In genomic region chr6:33609444-33610034, GRCh38 we compare ENCODE assay signal across 13 cellular contexts. TPM values are rescaled to one million over a fixed set of nuclear protein-coding genes. Genes with fewer than 3 reads are reported as not detected.
DNase-seq lines count a peak whose midpoint lies in the region; ATAC-seq and TF ChIP-seq lines count a peak whose summit lies in the region.
"Had no signal": no experiment of that assay in that cellular context is flagged by ENCODE, and none has a peak within 500 bp of the region (broad histone marks: within the 10 kb centered on the region; RNA-seq: fewer than 3 reads in every experiment).

No MANE protein-coding gene starts in this region.

- no peak overlapping the region for H3K4me3 Mint-ChIP-seq in MCF 10A (ENCODE audit: unreplicated experiment)
- peak overlapping the region; percentile 65 for H3K4me3 Mint-ChIP-seq in endothelial cell (ENCODE audit: unreplicated experiment)
- H3K4me3 Mint-ChIP-seq: activated CD4-positive, alpha-beta T cell treated with anti-CD3 and anti-CD28 coated beads for 36 hours had no signal

- POLR2A ChIA-PET in MCF 10A (lab: Yijun Ruan, JAX) = interaction anchor here (2.3 to 3.4 kb wide), 2 partner anchors 10 to 12 kb away, joined by 14 to 25 read pairs; partner anchors contain the start of gene ITPR3

- BruUV-seq in MCF 10A (replicated peaks; lab: Mats Ljungman, UMichigan) = no TSS peak

- H3K9me3 ChIP-seq in breast epithelium (no peaks in the 10 kb centered on the region), muscle layer of duodenum (ENCODE audit: control insufficient read depth in 1 of 2, low read length in 2 of 2) (no peaks in the 10 kb centered on the region), uterus (peaks cover 0 to 2% of the 10 kb centered on the region in 2 donors)
- H3K9me3 ChIP-seq: Peyer's patch had no signal

- H3K4me1 ChIP-seq in breast epithelium = no peaks in the 10 kb centered on the region
- peaks cover 3 to 17% of the 10 kb centered on the region in 2 donors for H3K4me1 ChIP-seq in muscle layer of duodenum (ENCODE audit: control insufficient read depth in 1 of 2, insufficient read depth in 2 of 2, low read length in 2 of 2)
- peaks cover 6 to 16% of the 10 kb centered on the region in 2 donors for H3K4me1 ChIP-seq in uterus
- H3K4me1 ChIP-seq: parathyroid adenoma had no signal

- CTCF ChIA-PET in MCF 10A (lab: Yijun Ruan, JAX) = interaction anchor here (0.7 to 4.0 kb wide), 3 partner anchors 15 to 26 kb away, joined by 3 to 19 read pairs (median 3); no protein-coding TSS in a partner anchor

- H3K4me3 ChIP-seq in breast epithelium = no peak overlapping the region
- no peak overlapping the region for H3K4me3 ChIP-seq in muscle layer of duodenum (ENCODE audit: low read depth in 1 of 2, low read length in 2 of 2)
- no peak overlapping the region for H3K4me3 ChIP-seq in uterus
- H3K4me3 ChIP-seq: Peyer's patch had no signal

- H3K36me3 ChIP-seq in breast epithelium (no peaks in the 10 kb centered on the region), muscle layer of duodenum (ENCODE audit: control insufficient read depth in 1 of 2, insufficient read depth in 2 of 2, low read length in 2 of 2) (no peaks in the 10 kb centered on the region), uterus (no peaks in the 10 kb centered on the region)
- H3K36me3 ChIP-seq: Peyer's patch had no signal

- H3K36me3 Mint-ChIP-seq in MCF 10A (ENCODE audit: insufficient read depth, unreplicated experiment) = no peaks in the 10 kb centered on the region
- no peaks in the 10 kb centered on the region for H3K36me3 Mint-ChIP-seq in endothelial cell (ENCODE audit: low read depth, unreplicated experiment)

- DNase-seq in MCF 10A (ENCODE audit: unreplicated experiment) (peak; percentile 39), breast epithelium (ENCODE audit: low spot score in 2 of 2) (no peak), endothelial cell (ENCODE audit: low spot score) (no peak), uterus (peak; percentile 62 to 72), COLO668 (lab: John Stamatoyannopoulos, UW; ENCODE audit: unreplicated experiment) (no peak), T-helper 9 cell (no peak)
- DNase-seq: activated CD4-positive, alpha-beta T cell treated with anti-CD3 and anti-CD28 coated beads for 36 hours; NCI-H1105; Peyer's patch had no signal

- no peak for TF ChIP-seq CTCF in MCF 10A (IDR thresholded peaks at IDR 0.05; ENCODE audit: unreplicated experiment)
- TF ChIP-seq CTCF in breast epithelium (IDR thresholded peaks at IDR 0.05) = no peak
- TF ChIP-seq CTCF in endothelial cell (IDR thresholded peaks at IDR 0.05; ENCODE audit: unreplicated experiment) = no peak
- no peak for TF ChIP-seq CTCF in uterus (IDR thresholded peaks at IDR 0.05)

- H3K27ac Mint-ChIP-seq in MCF 10A (ENCODE audit: low read depth, unreplicated experiment) (no peak overlapping the region), endothelial cell (ENCODE audit: unreplicated experiment) (peak overlapping the region; percentile 91)
- H3K27ac Mint-ChIP-seq: activated CD4-positive, alpha-beta T cell treated with anti-CD3 and anti-CD28 coated beads for 36 hours had no signal

- ATAC-seq in GM21515 (IDR thresholded peaks at IDR 0.05; ENCODE audit: unreplicated experiment) = no peak
- ATAC-seq: activated CD4-positive, alpha-beta T cell treated with anti-CD3 and anti-CD28 coated beads for 36 hours had no signal

- TF ChIP-seq POLR2A in breast epithelium (IDR thresholded peaks at IDR 0.05) (no peak), uterus (IDR thresholded peaks at IDR 0.05) (no peak)

- H3K9me3 Mint-ChIP-seq in MCF 10A (ENCODE audit: unreplicated experiment) (peaks cover 8% of the 10 kb centered on the region), endothelial cell (ENCODE audit: unreplicated experiment) (no peaks in the 10 kb centered on the region)

- H3K27me3 Mint-ChIP-seq in MCF 10A (ENCODE audit: insufficient read depth, unreplicated experiment) (no peaks in the 10 kb centered on the region), endothelial cell (ENCODE audit: unreplicated experiment) (peaks cover 10% of the 10 kb centered on the region)

- H3K27ac ChIP-seq in breast epithelium = peak overlapping the region in 1 of 2 donors; percentile 61
- peak overlapping the region; percentile 43 for H3K27ac ChIP-seq in muscle layer of duodenum (ENCODE audit: low read length)
- peak overlapping the region; percentile 69 to 73 for H3K27ac ChIP-seq in uterus
- H3K27ac ChIP-seq: 22Rv1, parathyroid adenoma had no signal

- no peaks in the 10 kb centered on the region for H3K27me3 ChIP-seq in breast epithelium
- H3K27me3 ChIP-seq in muscle layer of duodenum (ENCODE audit: low read depth, low read length) = no peaks in the 10 kb centered on the region
- H3K27me3 ChIP-seq in uterus = no peaks in the 10 kb centered on the region
- H3K27me3 ChIP-seq: Peyer's patch had no signal

- peaks cover 32% of the 10 kb centered on the region for H3K4me1 Mint-ChIP-seq in MCF 10A (ENCODE audit: insufficient read depth, unreplicated experiment)
- H3K4me1 Mint-ChIP-seq in endothelial cell (ENCODE audit: unreplicated experiment) = peaks cover 35% of the 10 kb centered on the region
- H3K4me1 Mint-ChIP-seq: activated CD4-positive, alpha-beta T cell treated with anti-CD3 and anti-CD28 coated beads for 36 hours had no signal

- intact Hi-C loops in MCF 10A (cut with micrococcal nuclease) (no loop called here), breast epithelium (cut with DNase I; ENCODE audit: low total_unique reads) (no loop called here), uterus (cut with DNase I; ENCODE audit: low total_unique reads) (no loop called here)

RNA-seq across cellular contexts. Expression of gene ITPR3, which starts 11.6 kb away (rescaled TPM):
- 86.9 and 109 TPM in 2 replicates for total RNA-seq in MCF 10A (2022)
- total RNA-seq in breast epithelium = 10 to 100 TPM; 18.4 to 40.0 (median 27.7) TPM
- total RNA-seq in endothelial cell (ENCODE audit: unreplicated experiment) = 124 TPM
- total RNA-seq in uterus = 10 to 100 TPM; 11.2 to 27.6 (median 16.1) TPM

RNA-seq across cellular contexts. Expression of gene BAK1, which starts 29.5 kb away (rescaled TPM):
- 45.8 and 57.7 TPM in 2 replicates for total RNA-seq in MCF 10A (2022)
- 10 to 100 TPM in 1 of 3 donors, 1 to 10 TPM in 2; 6.7 to 11.1 (median 7.0) TPM for total RNA-seq in breast epithelium
- total RNA-seq in endothelial cell (ENCODE audit: unreplicated experiment) = 51.4 TPM
- total RNA-seq in uterus = 10 to 100 TPM in 2 of 4 donors, 1 to 10 TPM in 1, under 1 TPM in 1; 0.88 to 15.3 (median 6.1) TPM

Comparison
In these comparisons a context has a peak if more than half of its experiments do, and no peak if none do; other contexts are left out.
1. DNase-seq: peak in MCF 10A (single experiment) and uterus (2 of 2); none in breast epithelium (0 of 2), endothelial cell (single experiment), COLO668 (single experiment) and T-helper 9 cell (single experiment).